Comparison of ENCODE assay signal across 8 cellular contexts in genomic region chr21:42614811-42615342, GRCh38. TPM values are rescaled to one million over a fixed set of nuclear protein-coding genes. Genes with fewer than 3 reads are reported as not detected.
A peak's percentile ranks its signal among the peaks of the same experiment; 100 is the strongest.
DNase-seq lines count a peak whose midpoint lies in the region; ATAC-seq, FAIRE-seq and TF ChIP-seq lines count a peak whose summit lies in the region.

No MANE protein-coding gene starts in this region.

- intact Hi-C loops in PC-3 (cut with micrococcal nuclease) = no loop called here
- intact Hi-C loops in activated T-helper 2 cell treated with anti-CD3 and anti-CD28 coated beads, Interferon-gamma antibody, Interleukin-2, Interleukin-4, amounts not matched to agents 10 μg/mL and 5 μg/mL and 100 μg/mL, durations not matched to agents 14 hours and 24 hours and 36 hours (cut with micrococcal nuclease) = loop anchor here (5.0 kb wide), 2 partner anchors 67 to 117 kb away; no protein-coding TSS in a partner anchor
- intact Hi-C loops in upper lobe of right lung (cut with DNase I) = no loop called here

- H3K9me2 ChIP-seq in PC-3 (replicated peaks; ENCODE audit: low read length) = no peaks in the 10 kb centered on the region

- H3K9me3 ChIP-seq in PC-3 (ENCODE audit: low read length) (no peaks in the 10 kb centered on the region), lung (ENCODE audit: control insufficient read depth in 2 of 2, insufficient read depth in 1 of 2, low read length in 1 of 2) (peaks cover 0 to 2% of the 10 kb centered on the region in 2 donors), upper lobe of right lung (no peaks in the 10 kb centered on the region)

- H3K36me3 ChIP-seq in PC-3 (ENCODE audit: low read depth, low read length) (no peaks in the 10 kb centered on the region), lung (ENCODE audit: control insufficient read depth in 2 of 2, insufficient read depth in 2 of 2, low read length in 2 of 2) (no peaks in the 10 kb centered on the region), upper lobe of right lung (no peaks in the 10 kb centered on the region)

- H3K36me3 Mint-ChIP-seq in activated T-helper 2 cell treated with anti-CD3 and anti-CD28 coated beads, Interferon-gamma antibody, Interleukin-2, Interleukin-4, amounts not matched to agents 10 μg/mL and 5 μg/mL and 100 μg/mL, durations not matched to agents 14 hours and 24 hours and 36 hours (ENCODE audit: low read depth) = no peaks in the 10 kb centered on the region
- H3K36me3 Mint-ChIP-seq in endothelial cell (ENCODE audit: low read depth, unreplicated experiment) = no peaks in the 10 kb centered on the region

- CTCF ChIA-PET in PC-3 (lab: Charles Lee) = no interaction called here

- POLR2A ChIA-PET in PC-3 (lab: Charles Lee; ENCODE audit: unreplicated experiment) = no interaction called here

- TF ChIP-seq CTCF in PC-3 (conservative IDR thresholded peaks at IDR 0.05; ENCODE audit: low read depth, low read length) = no peak
- TF ChIP-seq CTCF in lung (IDR thresholded peaks at IDR 0.05; ENCODE audit: control extremely low read depth, extremely low read depth) = no peak
- no peak for TF ChIP-seq CTCF in upper lobe of right lung (IDR thresholded peaks at IDR 0.05)
- no peak for TF ChIP-seq CTCF in endothelial cell (IDR thresholded peaks at IDR 0.05; ENCODE audit: unreplicated experiment)

- H3K4me3 ChIP-seq in PC-3 (ENCODE audit: low read length) (no peak overlapping the region), lung (no peak overlapping the region), upper lobe of right lung (peak overlapping the region; percentile 28)

- H3K27me3 Mint-ChIP-seq in activated T-helper 2 cell treated with anti-CD3 and anti-CD28 coated beads, Interferon-gamma antibody, Interleukin-2, Interleukin-4, amounts not matched to agents 10 μg/mL and 5 μg/mL and 100 μg/mL, durations not matched to agents 14 hours and 24 hours and 36 hours (ENCODE audit: low read depth) = peaks cover 21% of the 10 kb centered on the region
- H3K27me3 Mint-ChIP-seq in endothelial cell (ENCODE audit: unreplicated experiment) = no peaks in the 10 kb centered on the region

- DNase-seq in GM18507 (ENCODE audit: extremely low spot score, insufficient read length, low read depth) (no peak), PC-3 (peak; percentile 75), lung (ENCODE audit: low spot score) (peak; percentile 62), upper lobe of right lung (peak; percentile 81), endothelial cell (ENCODE audit: low spot score) (no peak), NCI-H2081 treated with DMSO at 0.1 percent for 48 hours (lab: John Stamatoyannopoulos, UW) (no peak), SHP77 (lab: John Stamatoyannopoulos, UW) (no peak)
- peak; percentile 55 for DNase-seq in activated T-helper 2 cell treated with anti-CD3 and anti-CD28 coated beads, Interferon-gamma antibody, Interleukin-2, Interleukin-4, amounts not matched to agents 10 μg/mL and 5 μg/mL and 100 μg/mL, durations not matched to agents 14 hours and 24 hours and 36 hours (ENCODE audit: low spot score)

- H3K27me3 ChIP-seq in PC-3 (ENCODE audit: low read length) (peaks cover 37% of the 10 kb centered on the region), lung (ENCODE audit: control insufficient read depth, insufficient read depth) (no peaks in the 10 kb centered on the region), upper lobe of right lung (peaks cover 18% of the 10 kb centered on the region)

- H3K4me1 Mint-ChIP-seq in activated T-helper 2 cell treated with anti-CD3 and anti-CD28 coated beads, Interferon-gamma antibody, Interleukin-2, Interleukin-4, amounts not matched to agents 10 μg/mL and 5 μg/mL and 100 μg/mL, durations not matched to agents 14 hours and 24 hours and 36 hours (ENCODE audit: low read depth) = peaks cover under 1% of the 10 kb centered on the region
- H3K4me1 Mint-ChIP-seq in endothelial cell (ENCODE audit: unreplicated experiment) = no peaks in the 10 kb centered on the region

- no peaks in the 10 kb centered on the region for H3K79me2 ChIP-seq in PC-3 (ENCODE audit: low read length)

- no peak overlapping the region for H3K27ac ChIP-seq in PC-3 (ENCODE audit: low read length)
- H3K27ac ChIP-seq in lung (ENCODE audit: low read depth in 1 of 2, low read length in 1 of 2) = peak overlapping the region in 1 of 2 donors; percentile 83
- peak overlapping the region; percentile 74 for H3K27ac ChIP-seq in upper lobe of right lung

- H3K9ac ChIP-seq in PC-3 (ENCODE audit: low read length) = no peak overlapping the region

- 0 out of 2 replicates have a peak, but pooled peaks cover 4% of the 10 kb centered on the region for H3K4me1 ChIP-seq in PC-3 (ENCODE audit: insufficient read depth, low read length)
- peaks cover 0 to 5% of the 10 kb centered on the region in 2 donors for H3K4me1 ChIP-seq in lung (ENCODE audit: control insufficient read depth in 2 of 2, insufficient read depth in 2 of 2, low read length in 2 of 2)
- peaks cover 6% of the 10 kb centered on the region for H3K4me1 ChIP-seq in upper lobe of right lung

- BruUV-seq in PC-3 (replicated peaks; lab: Mats Ljungman, UMichigan) = no TSS peak

- no peaks in the 10 kb centered on the region for H4K20me1 ChIP-seq in PC-3 (ENCODE audit: low read length)

- 0 out of 2 replicates have a peak overlapping the region, but pooled peaks have one; percentile 15 for H2AFZ ChIP-seq in PC-3 (ENCODE audit: low read length)

- peak; percentile 64 for FAIRE-seq in GM18507 (lab: Jason Lieb, UNC)

- WGBS in lung, 2 donors = 19 to 31% methylated on average over 14 of the region's 14 CpGs

- no peaks in the 10 kb centered on the region for H3F3A ChIP-seq in PC-3 (ENCODE audit: low read length, unreplicated experiment)

- no peak overlapping the region for H3K4me3 Mint-ChIP-seq in activated T-helper 2 cell treated with anti-CD3 and anti-CD28 coated beads, Interferon-gamma antibody, Interleukin-2, Interleukin-4, amounts not matched to agents 10 μg/mL and 5 μg/mL and 100 μg/mL, durations not matched to agents 14 hours and 24 hours and 36 hours (ENCODE audit: low read depth)
- H3K4me3 Mint-ChIP-seq in endothelial cell (ENCODE audit: unreplicated experiment) = no peak overlapping the region

- H3K4me2 ChIP-seq in PC-3 (ENCODE audit: low read length) = peak overlapping the region; percentile 6; the same call in 1 of the 2 replicates

- H3K27ac Mint-ChIP-seq in activated T-helper 2 cell treated with anti-CD3 and anti-CD28 coated beads, Interferon-gamma antibody, Interleukin-2, Interleukin-4, amounts not matched to agents 10 μg/mL and 5 μg/mL and 100 μg/mL, durations not matched to agents 14 hours and 24 hours and 36 hours = no peak overlapping the region
- H3K27ac Mint-ChIP-seq in endothelial cell (ENCODE audit: unreplicated experiment) = no peak overlapping the region

- peak; percentile 50 for ATAC-seq in PC-3
- ATAC-seq in lung (ENCODE audit: insufficient read depth, low FRiP score) = peak; percentile 71
- ATAC-seq in upper lobe of right lung = peak; percentile 91

- peaks cover 10% of the 10 kb centered on the region for H3K9me3 Mint-ChIP-seq in activated T-helper 2 cell treated with anti-CD3 and anti-CD28 coated beads, Interferon-gamma antibody, Interleukin-2, Interleukin-4, amounts not matched to agents 10 μg/mL and 5 μg/mL and 100 μg/mL, durations not matched to agents 14 hours and 24 hours and 36 hours
- H3K9me3 Mint-ChIP-seq in endothelial cell (ENCODE audit: unreplicated experiment) = no peaks in the 10 kb centered on the region

RNA-seq across cellular contexts. Expression of gene PDE9A, which starts 38.5 kb away (rescaled TPM):
- 0.33 and 1.3 TPM in 2 replicates for total RNA-seq in PC-3 (2014; rRNA removed)
- 16.6 and 17.5 TPM in 2 replicates for total RNA-seq in activated T-helper 2 cell treated with anti-CD3 and anti-CD28 coated beads, Interferon-gamma antibody, Interleukin-2, Interleukin-4, amounts not matched to agents 10 μg/mL and 5 μg/mL and 100 μg/mL, durations not matched to agents 14 hours and 24 hours and 36 hours
- total RNA-seq in lung = 10 to 100 TPM in 1 of 2 donors, 1 to 10 TPM in 1; 7.2 to 17.0 TPM
- 1 to 10 TPM; 5.3 to 6.6 TPM for polyA plus RNA-seq in lung
- 15.3 TPM for total RNA-seq in upper lobe of right lung
- 20.7 TPM for total RNA-seq in endothelial cell (ENCODE audit: unreplicated experiment)

Comparison
In these comparisons a context has a peak if more than half of its experiments do, and no peak if none do; other contexts are left out.
1. DNase-seq: peak in PC-3 (single experiment), activated T-helper 2 cell treated with anti-CD3 and anti-CD28 coated beads, Interferon-gamma antibody, Interleukin-2, Interleukin-4, amounts not matched to agents 10 μg/mL and 5 μg/mL and 100 μg/mL, durations not matched to agents 14 hours and 24 hours and 36 hours (single experiment), lung (single experiment) and upper lobe of right lung (single experiment); none in GM18507 (single experiment), endothelial cell (single experiment), NCI-H2081 treated with DMSO at 0.1 percent for 48 hours (single experiment) and SHP77 (0 of 2).
2. Peak in every context shown above with its lines, with median percentiles within 50 percentile points of each other: ATAC-seq.